ENCODE assay signal across 8 cellular contexts in the genomic region with DNA sequence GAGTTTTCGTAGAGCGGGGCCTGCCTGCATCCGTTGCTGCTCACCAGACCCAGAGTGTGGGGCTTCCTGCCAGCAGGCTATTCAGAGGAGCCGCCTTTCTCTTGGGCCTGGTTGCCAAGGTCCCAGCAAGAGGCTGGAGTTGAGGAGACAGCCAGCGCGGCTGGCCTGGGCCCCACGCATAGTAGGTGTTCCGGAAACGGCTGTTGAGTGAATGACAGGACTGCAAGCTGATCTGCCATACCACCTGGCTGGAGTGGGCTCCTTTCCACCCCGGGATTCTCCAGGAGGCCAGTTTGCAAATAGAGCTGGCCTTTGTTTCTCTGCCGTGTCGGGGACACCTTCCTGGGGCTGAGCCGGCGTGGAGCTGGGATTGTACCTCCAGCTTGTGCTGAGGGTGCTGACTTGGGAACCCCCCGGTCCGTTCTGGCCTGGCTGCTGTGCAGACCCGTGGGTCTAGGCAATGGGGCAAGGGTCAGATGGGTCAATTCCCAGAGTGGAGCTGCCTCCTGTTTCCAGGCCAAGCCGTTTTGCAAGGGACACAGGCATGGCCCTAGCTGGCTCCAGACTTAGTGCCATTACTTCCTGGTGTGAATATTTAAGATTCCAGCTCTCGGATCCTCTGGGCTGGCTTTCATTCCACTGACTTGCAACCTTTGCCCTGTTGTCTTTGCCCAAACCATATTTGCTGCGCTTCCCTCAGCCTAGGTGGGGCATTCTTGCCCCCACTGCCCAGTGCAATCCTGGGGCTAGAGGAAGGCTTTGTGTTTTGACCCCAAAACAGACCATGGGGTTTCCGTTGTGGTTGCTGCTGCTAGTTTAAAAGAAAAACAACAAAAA.
DNase-seq lines count a peak whose midpoint lies in the region; ATAC-seq and TF ChIP-seq lines count a peak whose summit lies in the region.

No MANE protein-coding gene starts in this region.

- H3K36me3 Mint-ChIP-seq in brain (peaks cover 57% of the 10 kb centered on the region), memory B cell (peaks cover 3% of the 10 kb centered on the region)

- peak overlapping the region; percentile 81 for H3K27ac ChIP-seq in BLaER1

- in situ Hi-C loops in ACHN (cut with HindIII; ENCODE audit: low pct_ligation_motif_present, low pct_unique_long_range_greater_than_20kb, low sequenced_read_pairs): no loop called here

- no peak for DNase-seq in memory B cell (ENCODE audit: low spot score in 2 of 2)
- no peak for DNase-seq in kidney glomerular epithelial cell (lab: John Stamatoyannopoulos, UW)
- DNase-seq in globus pallidus (ENCODE audit: low spot score): no peak
- no peak for DNase-seq in ACHN

- no peaks in the 10 kb centered on the region for H3K9me3 ChIP-seq in BLaER1

- peak overlapping the region; percentile 97 for H3K4me2 ChIP-seq in BLaER1

- peaks cover 80% of the 10 kb centered on the region for H3K4me1 ChIP-seq in BLaER1

- H3K27me3 Mint-ChIP-seq in brain (no peaks in the 10 kb centered on the region), memory B cell (no peaks in the 10 kb centered on the region)

- no peak for TF ChIP-seq CTCF in brain (conservative IDR thresholded peaks at IDR 0.05)

- peak overlapping the region in 2 of 5 experiments; percentile 12 to 35 for H3K4me3 Mint-ChIP-seq in brain
- peak overlapping the region; percentile 70 for H3K4me3 Mint-ChIP-seq in memory B cell

- peak overlapping the region; percentile 52 for H3K4me3 ChIP-seq in BLaER1

- ATAC-seq in HG02588 (IDR thresholded peaks at IDR 0.05; ENCODE audit: unreplicated experiment) (peak; percentile 19), memory B cell (ENCODE audit: low read depth) (peak; percentile 23)
- ATAC-seq in activated CD4-positive, CD25-positive, alpha-beta regulatory T cell treated with anti-CD3 and anti-CD28 coated beads, Interleukin-2, amount 50 U/mL, for 24 hours: no peak

- peaks cover 56% of the 10 kb centered on the region for H3K4me1 Mint-ChIP-seq in brain
- peaks cover 33% of the 10 kb centered on the region for H3K4me1 Mint-ChIP-seq in memory B cell

- peaks cover 0 to 4% (median 0%) of the 10 kb centered on the region in 5 experiments for H3K9me3 Mint-ChIP-seq in brain
- H3K9me3 Mint-ChIP-seq in memory B cell: no peaks in the 10 kb centered on the region

- peak overlapping the region; percentile 67 for H3K9ac ChIP-seq in BLaER1

- peaks cover 56% of the 10 kb centered on the region for H3K36me3 ChIP-seq in BLaER1

- peak overlapping the region; percentile 68 to 88 (median 81) for H3K27ac Mint-ChIP-seq in brain
- H3K27ac Mint-ChIP-seq in memory B cell: peak overlapping the region; percentile 45

- H3K27me3 ChIP-seq in BLaER1: no peaks in the 10 kb centered on the region

- peaks cover 100% of the 10 kb centered on the region for H4K20me1 ChIP-seq in BLaER1

Comparison
In these comparisons a context has a peak if more than half of its experiments do, and no peak if none do; other contexts are left out.
1. ATAC-seq: peak in HG02588 (single experiment) and memory B cell (single experiment); none in activated CD4-positive, CD25-positive, alpha-beta regulatory T cell treated with anti-CD3 and anti-CD28 coated beads, Interleukin-2, amount 50 U/mL, for 24 hours (0 of 2).